ENCODE assay signal across 10 cellular contexts in the genomic region with DNA sequence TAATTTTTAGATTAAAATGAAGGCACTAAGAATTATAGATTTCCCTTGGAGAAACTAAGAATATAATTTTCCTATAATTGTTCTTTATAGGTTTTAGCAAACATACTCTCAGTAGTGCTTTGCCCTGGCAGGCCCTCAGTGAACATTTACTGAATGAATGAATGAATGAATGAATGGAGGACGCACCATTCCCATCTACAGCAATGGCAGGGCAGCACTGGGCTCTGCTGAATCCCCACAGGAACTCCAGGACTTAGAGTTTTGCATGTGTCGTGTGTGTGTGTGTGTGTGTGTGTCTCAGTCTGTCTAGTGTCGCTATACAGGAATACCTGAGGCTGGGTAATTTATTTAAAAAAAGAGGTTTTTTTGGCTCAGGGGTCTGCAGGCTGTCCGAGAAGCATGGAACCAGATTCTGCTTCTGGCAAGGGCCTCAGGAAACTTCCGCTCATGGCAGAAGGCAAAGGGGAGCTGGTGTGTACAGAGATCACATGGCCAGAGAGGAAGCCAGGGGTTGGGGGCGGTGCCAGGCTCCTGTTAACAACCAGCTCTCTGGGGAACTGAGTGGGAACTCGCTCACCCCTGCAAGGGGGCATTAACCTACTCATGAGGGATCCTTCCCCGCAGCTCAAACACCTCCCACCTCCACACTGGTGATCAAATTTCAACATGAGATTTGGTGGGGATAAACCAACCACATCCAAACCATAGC. TPM values are rescaled to one million over a fixed set of nuclear protein-coding genes. Genes with fewer than 3 reads are reported as not detected.
A peak's percentile ranks its signal among the peaks of the same experiment; 100 is the strongest.
DNase-seq lines count a peak whose midpoint lies in the region; ATAC-seq and TF ChIP-seq lines count a peak whose summit lies in the region.
"Had no signal": no experiment of that assay in that cellular context is flagged by ENCODE, and none has a peak within 500 bp of the region (broad histone marks: within the 10 kb centered on the region; RNA-seq: fewer than 3 reads in every experiment).

No MANE protein-coding gene starts in this region.

- H3K27ac ChIP-seq in HEK293 (ENCODE audit: extremely low read depth, low read depth, low read length): no peak overlapping the region
- H3K27ac ChIP-seq in neural progenitor cell: no peak overlapping the region
- H3K27ac ChIP-seq: KMS-11 had no signal

- H3K4me2 ChIP-seq in neural progenitor cell: no peak overlapping the region
- H3K4me2 ChIP-seq: KMS-11 had no signal

- H3K36me3 ChIP-seq in HEK293 (ENCODE audit: control insufficient read depth in 2 of 2, insufficient read depth in 1 of 2, low read length in 2 of 2): peaks cover 0 to 43% of the 10 kb centered on the region in 2 experiments; a peak in 2 of 3 replicates
- no peaks in the 10 kb centered on the region for H3K36me3 ChIP-seq in neural progenitor cell

- POLR2A ChIA-PET in HEK293 (lab: Yijun Ruan, JAX): no interaction called here

- H3K9me3 Mint-ChIP-seq in activated T-cell treated with anti-CD3 and anti-CD28 coated beads, Interleukin-2, amount 50 U/mL, for 24 hours: no peaks in the 10 kb centered on the region
- no peaks in the 10 kb centered on the region for H3K9me3 Mint-ChIP-seq in activated T-helper 17 cell treated with anti-CD3 and anti-CD28 coated beads, Interleukin-2, amount 50 U/mL, for 72 hours
- H3K9me3 Mint-ChIP-seq in neural progenitor cell: no peaks in the 10 kb centered on the region

- peak overlapping the region; percentile 82 for H3K27ac Mint-ChIP-seq in activated T-cell treated with anti-CD3 and anti-CD28 coated beads, Interleukin-2, amount 50 U/mL, for 24 hours
- peak overlapping the region; percentile 71 for H3K27ac Mint-ChIP-seq in activated T-helper 17 cell treated with anti-CD3 and anti-CD28 coated beads, Interleukin-2, amount 50 U/mL, for 72 hours
- peak overlapping the region; percentile 69 for H3K27ac Mint-ChIP-seq in neural progenitor cell

- no peaks in the 10 kb centered on the region for H3K27me3 ChIP-seq in neural progenitor cell

- no peaks in the 10 kb centered on the region for H3K27me3 Mint-ChIP-seq in activated T-cell treated with anti-CD3 and anti-CD28 coated beads, Interleukin-2, amount 50 U/mL, for 24 hours
- no peaks in the 10 kb centered on the region for H3K27me3 Mint-ChIP-seq in activated T-helper 17 cell treated with anti-CD3 and anti-CD28 coated beads, Interleukin-2, amount 50 U/mL, for 72 hours
- no peaks in the 10 kb centered on the region for H3K27me3 Mint-ChIP-seq in neural progenitor cell (ENCODE audit: insufficient read depth, low read depth)

- H3K9ac ChIP-seq in neural progenitor cell: no peak overlapping the region
- H3K9ac ChIP-seq: KMS-11 had no signal

- no peak overlapping the region for H3K4me3 Mint-ChIP-seq in activated T-cell treated with anti-CD3 and anti-CD28 coated beads, Interleukin-2, amount 50 U/mL, for 24 hours
- peak overlapping the region; percentile 10 for H3K4me3 Mint-ChIP-seq in activated T-helper 17 cell treated with anti-CD3 and anti-CD28 coated beads, Interleukin-2, amount 50 U/mL, for 72 hours
- no peak overlapping the region for H3K4me3 Mint-ChIP-seq in neural progenitor cell

- H3K4me1 Mint-ChIP-seq in activated T-cell treated with anti-CD3 and anti-CD28 coated beads, Interleukin-2, amount 50 U/mL, for 24 hours (ENCODE audit: low read depth): peaks cover 58% of the 10 kb centered on the region
- peaks cover 26% of the 10 kb centered on the region for H3K4me1 Mint-ChIP-seq in activated T-helper 17 cell treated with anti-CD3 and anti-CD28 coated beads, Interleukin-2, amount 50 U/mL, for 72 hours
- peaks cover 20% of the 10 kb centered on the region for H3K4me1 Mint-ChIP-seq in neural progenitor cell

- no peaks in the 10 kb centered on the region for H3K79me2 ChIP-seq in neural progenitor cell (ENCODE audit: low read depth)

- H3K36me3 Mint-ChIP-seq in activated T-cell treated with anti-CD3 and anti-CD28 coated beads, Interleukin-2, amount 50 U/mL, for 24 hours (ENCODE audit: low read depth): peaks cover 97% of the 10 kb centered on the region
- peaks cover 100% of the 10 kb centered on the region for H3K36me3 Mint-ChIP-seq in activated T-helper 17 cell treated with anti-CD3 and anti-CD28 coated beads, Interleukin-2, amount 50 U/mL, for 72 hours (ENCODE audit: low read depth)
- peaks cover 15% of the 10 kb centered on the region for H3K36me3 Mint-ChIP-seq in neural progenitor cell

- CTCF ChIA-PET in HEK293 (lab: Yijun Ruan, JAX): interaction anchor here (2.4 kb wide), 1 partner anchor 15 kb away, joined by 26 read pairs; no protein-coding TSS in a partner anchor

- H3K4me1 ChIP-seq in HEK293 (ENCODE audit: control insufficient read depth, insufficient read depth, low read length) (no peaks in the 10 kb centered on the region), neural progenitor cell (peaks cover 7% of the 10 kb centered on the region)

- H3F3A ChIP-seq in neural progenitor cell (ENCODE audit: low read depth): no peaks in the 10 kb centered on the region

- no peaks in the 10 kb centered on the region for H3K9me3 ChIP-seq in HEK293 (ENCODE audit: control insufficient read depth, insufficient read depth, low read depth, low read length)
- H3K9me3 ChIP-seq in neural progenitor cell (ENCODE audit: low read depth): no peaks in the 10 kb centered on the region

- TF ChIP-seq CTCF in HEK293 (tag by site-specific recombination; IDR thresholded peaks at IDR 0.05) (no peak), neural progenitor cell (IDR thresholded peaks at IDR 0.05) (no peak)

- no peak for DNase-seq in activated T-cell treated with anti-CD3 and anti-CD28 coated beads, Interleukin-2, amount 50 U/mL, for 24 hours
- no peak for DNase-seq in activated T-cell treated with anti-CD3 and anti-CD28 coated beads, Interleukin-2, amount 50 U/mL, for 1 hour
- DNase-seq in neural progenitor cell (ENCODE audit: low spot score) (no peak), DMS79 (lab: John Stamatoyannopoulos, UW) (no peak)
- no peak for DNase-seq in activated CD4-positive, CD25-positive, alpha-beta regulatory T cell treated with anti-CD3 and anti-CD28 coated beads, Interleukin-2, amount 50 U/mL, for 72 hours
- DNase-seq: NCI-H2081 had no signal

- H2AFZ ChIP-seq in neural progenitor cell (replicated peaks): no peak overlapping the region

- no peaks in the 10 kb centered on the region for H4K20me1 ChIP-seq in neural progenitor cell (ENCODE audit: low read depth)

- ATAC-seq in activated T-helper 17 cell treated with anti-CD3 and anti-CD28 coated beads, Interleukin-2, amount 50 U/mL, for 72 hours (replicated peaks): no peak
- ATAC-seq in GM18873 (IDR thresholded peaks at IDR 0.05; ENCODE audit: low FRiP score, unreplicated experiment): no peak

- no peak overlapping the region for H3K4me3 ChIP-seq in HEK293 (ENCODE audit: low read depth, low read length)
- H3K4me3 ChIP-seq in neural progenitor cell: no peak overlapping the region

TF ChIP-seq in HEK293, 187 proteins besides CTCF, POLR2A, EP300 and RAD21 (continues in another document):
- TF ChIP-seq ZIC2 (tag by site-specific recombination; IDR thresholded peaks at IDR 0.05) (peak; percentile 80), ZFHX2 (tag by site-specific recombination; conservative IDR thresholded peaks at IDR 0.05) (peak; percentile 88), ZNF792 (tag by site-specific recombination; IDR thresholded peaks at IDR 0.05) (no peak), PRDM10 (tag by site-specific recombination; IDR thresholded peaks at IDR 0.05) (no peak), SP7 (tag by site-specific recombination; IDR thresholded peaks at IDR 0.05) (0 out of 2 replicates have a peak, but pooled peaks have one; percentile 16), ZNF837 (tag by site-specific recombination; IDR thresholded peaks at IDR 0.05) (no peak), GLIS1 (tag by site-specific recombination; IDR thresholded peaks at IDR 0.05) (peak; percentile 73), GLIS2 (tag by site-specific recombination; IDR thresholded peaks at IDR 0.05) (peak; percentile 34; the same call in 1 of the 2 replicates), ZNF76 (tag by site-specific recombination; IDR thresholded peaks at IDR 0.05; ENCODE audit: borderline replicate concordance, low read depth) (no peak)

RNA-seq across cellular contexts. Expression of gene RNASET2, which starts 20.1 kb away (rescaled TPM):
- 100 to 1,000 TPM in 1 of 2 donors, 10 to 100 TPM in 1; 94.2 to 210 TPM for total RNA-seq in activated T-helper 17 cell treated with anti-CD3 and anti-CD28 coated beads, Interleukin-2, amount 50 U/mL, for 72 hours
- 28.9 and 37.2 TPM in 2 replicates for total RNA-seq in neural progenitor cell (ENCODE audit: low replicate concordance)
